ENCODE assay signal across 8 cellular contexts in the genomic region with DNA sequence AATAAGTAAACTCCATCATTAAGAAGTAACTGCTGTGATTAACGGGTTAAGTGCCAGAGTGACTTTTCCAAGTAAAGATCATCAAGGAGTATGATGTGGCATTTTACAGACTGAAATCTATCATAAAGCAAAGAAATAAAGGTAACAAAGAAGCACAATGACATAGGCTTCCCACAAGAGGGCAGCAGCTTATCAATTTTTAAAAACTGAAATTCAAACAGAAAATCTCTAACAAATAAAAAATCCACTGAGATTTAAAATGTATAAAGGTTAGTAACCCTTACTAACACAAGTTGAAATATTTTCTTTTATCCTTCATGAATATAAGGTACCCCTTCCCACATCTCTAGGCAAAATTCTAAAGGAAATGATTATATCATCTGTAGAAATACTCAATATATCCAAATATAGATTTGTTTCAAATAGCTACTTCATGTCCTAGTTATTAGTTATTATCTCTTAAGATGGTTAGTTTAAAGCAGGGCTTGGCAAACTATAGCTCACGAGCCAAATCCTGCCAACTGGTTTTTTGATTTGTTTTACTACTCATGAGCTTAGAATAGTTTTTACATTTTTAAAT. TPM values are rescaled to one million over a fixed set of nuclear protein-coding genes. Genes with fewer than 3 reads are reported as not detected.
DNase-seq lines count a peak whose midpoint lies in the region; ATAC-seq and TF ChIP-seq lines count a peak whose summit lies in the region.

No MANE protein-coding gene starts in this region.

- no peaks in the 10 kb centered on the region for H3K27me3 Mint-ChIP-seq in activated T-cell treated with anti-CD3 and anti-CD28 coated beads, Interleukin-2, amount 50 U/mL, for 24 hours
- H3K27me3 Mint-ChIP-seq in T-helper 17 cell = no peaks in the 10 kb centered on the region
- no peaks in the 10 kb centered on the region for H3K27me3 Mint-ChIP-seq in stimulated activated memory B cell treated with anti-CD40 and anti-IgM and Interleukin-4, amounts not matched to agents 10 μg/mL and 1 μg/mL and 100 μg/mL, for 72 hours

- intact Hi-C loops in sigmoid colon (cut with DNase I) = loop anchor here (1.0 to 5.0 kb wide), 2 partner anchors 180 to 630 kb away; no protein-coding TSS in a partner anchor

- ATAC-seq in T-helper 17 cell (peak; percentile 56), GM18870 (IDR thresholded peaks at IDR 0.05; ENCODE audit: unreplicated experiment) (no peak)
- ATAC-seq in stimulated activated memory B cell treated with anti-CD40 and anti-IgM and Interleukin-4, amounts not matched to agents 10 μg/mL and 1 μg/mL and 100 μg/mL, for 72 hours = no peak

- peaks cover 88% of the 10 kb centered on the region for H3K36me3 Mint-ChIP-seq in activated T-cell treated with anti-CD3 and anti-CD28 coated beads, Interleukin-2, amount 50 U/mL, for 24 hours (ENCODE audit: low read depth)
- peaks cover 3% of the 10 kb centered on the region for H3K36me3 Mint-ChIP-seq in T-helper 17 cell (ENCODE audit: low read depth)
- H3K36me3 Mint-ChIP-seq in stimulated activated memory B cell treated with anti-CD40 and anti-IgM and Interleukin-4, amounts not matched to agents 10 μg/mL and 1 μg/mL and 100 μg/mL, for 72 hours = peaks cover 36% of the 10 kb centered on the region

- in situ Hi-C loops in KBM-7 (cut with MboI; ENCODE audit: low pct_unique_long_range_greater_than_20kb, low sequenced_read_pairs) = loop anchor here (25.0 kb wide), 1 partner anchor 170 kb away; no protein-coding TSS in a partner anchor

- no peak overlapping the region for H3K4me3 ChIP-seq in sigmoid colon

- H3K27ac Mint-ChIP-seq in activated T-cell treated with anti-CD3 and anti-CD28 coated beads, Interleukin-2, amount 50 U/mL, for 24 hours = no peak overlapping the region
- H3K27ac Mint-ChIP-seq in T-helper 17 cell = no peak overlapping the region
- no peak overlapping the region for H3K27ac Mint-ChIP-seq in stimulated activated memory B cell treated with anti-CD40 and anti-IgM and Interleukin-4, amounts not matched to agents 10 μg/mL and 1 μg/mL and 100 μg/mL, for 72 hours

- H3K36me3 ChIP-seq in sigmoid colon = peaks cover 0 to 20% (median 0%) of the 10 kb centered on the region in 4 donors

- no peaks in the 10 kb centered on the region for H3K27me3 ChIP-seq in sigmoid colon

- H3K27ac ChIP-seq in sigmoid colon = no peak overlapping the region

- TF ChIP-seq POLR2A in sigmoid colon (IDR thresholded peaks at IDR 0.05) = no peak

- H3K9me3 Mint-ChIP-seq in activated T-cell treated with anti-CD3 and anti-CD28 coated beads, Interleukin-2, amount 50 U/mL, for 24 hours = no peaks in the 10 kb centered on the region
- H3K9me3 Mint-ChIP-seq in stimulated activated memory B cell treated with anti-CD40 and anti-IgM and Interleukin-4, amounts not matched to agents 10 μg/mL and 1 μg/mL and 100 μg/mL, for 72 hours = no peaks in the 10 kb centered on the region

- no peak overlapping the region for H3K4me3 Mint-ChIP-seq in activated T-cell treated with anti-CD3 and anti-CD28 coated beads, Interleukin-2, amount 50 U/mL, for 24 hours
- no peak overlapping the region for H3K4me3 Mint-ChIP-seq in T-helper 17 cell
- H3K4me3 Mint-ChIP-seq in stimulated activated memory B cell treated with anti-CD40 and anti-IgM and Interleukin-4, amounts not matched to agents 10 μg/mL and 1 μg/mL and 100 μg/mL, for 72 hours = no peak overlapping the region

- H3K4me1 ChIP-seq in sigmoid colon = peaks cover 0 to 28% (median 12%) of the 10 kb centered on the region in 4 donors

- peaks cover 27% of the 10 kb centered on the region for H3K4me1 Mint-ChIP-seq in activated T-cell treated with anti-CD3 and anti-CD28 coated beads, Interleukin-2, amount 50 U/mL, for 24 hours (ENCODE audit: low read depth)
- H3K4me1 Mint-ChIP-seq in T-helper 17 cell = peaks cover 5% of the 10 kb centered on the region
- H3K4me1 Mint-ChIP-seq in stimulated activated memory B cell treated with anti-CD40 and anti-IgM and Interleukin-4, amounts not matched to agents 10 μg/mL and 1 μg/mL and 100 μg/mL, for 72 hours = peaks cover 51% of the 10 kb centered on the region

- peak; percentile 62 to 77 (median 74) for TF ChIP-seq CTCF in sigmoid colon (IDR thresholded peaks at IDR 0.05)

- TF ChIP-seq EP300 in sigmoid colon (IDR thresholded peaks at IDR 0.05) = no peak

- DNase-seq in activated T-cell treated with anti-CD3 and anti-CD28 coated beads for 4 hours (peak; percentile 13), KBM-7 (peak; percentile 43), T-helper 17 cell (peak in 1 of 3 donors; percentile 7), fibroblast of the conjunctiva (ENCODE audit: low read depth) (peak; percentile 28), sigmoid colon (no peak)
- no peak for DNase-seq in activated T-cell treated with anti-CD3 and anti-CD28 coated beads, Interleukin-2, amount 50 U/mL, for 24 hours

- WGBS in sigmoid colon, 2 donors = 25 to 59% methylated on average over 2 of the region's 2 CpGs

- no peaks in the 10 kb centered on the region for H3K9me3 ChIP-seq in T-helper 17 cell (ENCODE audit: control insufficient read depth, low read length, poor library complexity, severe bottlenecking)
- no peaks in the 10 kb centered on the region for H3K9me3 ChIP-seq in sigmoid colon

RNA-seq across cellular contexts. Expression of a gene that starts 29.2 kb away (rescaled TPM):
- total RNA-seq in T-helper 17 cell (10 to 100 TPM; 10.6 to 16.6 TPM), sigmoid colon (10 to 100 TPM; 32.1 to 58.9 (median 49.2) TPM)
- polyA plus RNA-seq in sigmoid colon = 10 to 100 TPM in 2 of 3 donors, 1 to 10 TPM in 1; 9.0 to 35.2 (median 15.6) TPM

RNA-seq across cellular contexts. Expression of a gene that starts 38.1 kb away (rescaled TPM):
- not detected for total RNA-seq in T-helper 17 cell
- 1 to 10 TPM in 1 of 4 donors, under 1 TPM in 3; 0.49 to 1.4 (median 0.68) TPM for total RNA-seq in sigmoid colon
- under 1 TPM in 2 of 3 donors, not detected in 1; 0.38 to 0.60 TPM for polyA plus RNA-seq in sigmoid colon

Comparison
In these comparisons a context has a peak if more than half of its experiments do, and no peak if none do; other contexts are left out.
1. DNase-seq: peak in activated T-cell treated with anti-CD3 and anti-CD28 coated beads for 4 hours (single experiment), KBM-7 (single experiment) and fibroblast of the conjunctiva (single experiment); none in activated T-cell treated with anti-CD3 and anti-CD28 coated beads, Interleukin-2, amount 50 U/mL, for 24 hours (single experiment) and sigmoid colon (single experiment).